ENCODE assay signal across 20 cellular contexts in genomic region chr15:82768414-82769081, GRCh38. TPM values are rescaled to one million over a fixed set of nuclear protein-coding genes. Genes with fewer than 3 reads are reported as not detected.
A peak's percentile ranks its signal among the peaks of the same experiment; 100 is the strongest.
DNase-seq lines count a peak whose midpoint lies in the region; ATAC-seq and TF ChIP-seq lines count a peak whose summit lies in the region.
"Had no signal": no experiment of that assay in that cellular context is flagged by ENCODE, and none has a peak within 500 bp of the region (broad histone marks: within the 10 kb centered on the region; RNA-seq: fewer than 3 reads in every experiment).

No MANE protein-coding gene starts in this region.

- no peaks in the 10 kb centered on the region; a peak in 1 of 7 replicates for H3K36me3 Mint-ChIP-seq in H9 (ENCODE audit: insufficient read depth in 1 of 3, low read depth in 3 of 3)

- H2AK5ac ChIP-seq in H9 (ENCODE audit: insufficient read length, low read length), result no peak overlapping the region

- no peak overlapping the region for H3K27ac ChIP-seq in left ventricle myocardium inferior (replicated peaks)
- H3K27ac ChIP-seq in H9 (ENCODE audit: insufficient read length, low read depth, low read length), result no peak overlapping the region
- H3K27ac ChIP-seq: heart right ventricle, neutrophil, skin epidermis had no signal

- ATAC-seq in left ventricle myocardium superior (peak; percentile 18), GM21737 (IDR thresholded peaks at IDR 0.05; ENCODE audit: unreplicated experiment) (no peak)

- H3K4me1 ChIP-seq in left ventricle myocardium inferior (peaks cover 21% of the 10 kb centered on the region), H9 (ENCODE audit: insufficient read depth, low read length) (no peaks in the 10 kb centered on the region)
- H3K4me1 ChIP-seq: heart right ventricle had no signal

- H2BK5ac ChIP-seq in H9 (ENCODE audit: insufficient read length, low read length), result no peak overlapping the region

- H3K23ac ChIP-seq in H9 (ENCODE audit: insufficient read length, low read depth, low read length), result no peak overlapping the region

- no peak overlapping the region for H3K14ac ChIP-seq in H9 (ENCODE audit: insufficient read depth, low read length)

- no peak overlapping the region for H3K4me3 ChIP-seq in left ventricle myocardium inferior
- H3K4me3 ChIP-seq: heart right ventricle, skin epidermis had no signal

- intact Hi-C loops in left ventricle myocardium superior (cut with micrococcal nuclease), result no loop called here
- intact Hi-C loops in left ventricle myocardium inferior (cut with micrococcal nuclease), result no loop called here

- no peaks in the 10 kb centered on the region for H4K20me1 ChIP-seq in H9 (ENCODE audit: control insufficient read depth, insufficient read depth, insufficient read length)

- no peak for TF ChIP-seq CTCF in left ventricle myocardium inferior (IDR thresholded peaks at IDR 0.05; ENCODE audit: borderline replicate concordance)
- TF ChIP-seq CTCF in H9 (conservative IDR thresholded peaks at IDR 0.05), result no peak
- no peak for TF ChIP-seq CTCF in GM13976 (IDR thresholded peaks at IDR 0.05; ENCODE audit: borderline replicate concordance, control extremely low read depth, extremely low read depth, insufficient read depth, missing control alignments)

- H3K27me3 ChIP-seq in left ventricle myocardium inferior (ENCODE audit: low read depth), result no peaks in the 10 kb centered on the region
- no peaks in the 10 kb centered on the region for H3K27me3 ChIP-seq in H9 (ENCODE audit: insufficient read depth, low read length)
- H3K27me3 ChIP-seq: heart right ventricle, neutrophil had no signal

- no peaks in the 10 kb centered on the region for H3K23me2 ChIP-seq in H9 (ENCODE audit: insufficient read length, low read depth, low read length, poor library complexity, severe bottlenecking)

- H3K9me3 Mint-ChIP-seq in H9, result no peaks in the 10 kb centered on the region
- H3K9me3 Mint-ChIP-seq: activated CD4-positive, alpha-beta memory T cell treated with anti-CD3 and anti-CD28 coated beads, Interleukin-2, amount 10 ng/mL, durations not matched to agents 7 days and 5 days; endodermal cell had no signal

- H3K56ac ChIP-seq in H9 (ENCODE audit: insufficient read length, low read depth, low read length), result no peak overlapping the region

- H4K8ac ChIP-seq in H9 (replicated peaks; ENCODE audit: insufficient read length, low read depth, low read length), result no peak overlapping the region

- DNase-seq in left ventricle myocardium superior, result no peak
- DNase-seq in left ventricle myocardium inferior, result no peak
- peak; percentile 20 for DNase-seq in SW480 (ENCODE audit: low spot score)
- DNase-seq in glomerular visceral epithelial cell (ENCODE audit: extremely low spot score), result peak; percentile 23
- DNase-seq in stimulated activated CD4-positive, alpha-beta T cell treated with anti-CD3 and anti-CD28 coated beads, Interleukin-15, amount 100 ng/mL, for 24 hours, result no peak
- DNase-seq in H9, result no peak
- DNase-seq in GM13976 (ENCODE audit: low spot score), result no peak
- DNase-seq: activated CD4-positive, alpha-beta memory T cell treated with anti-CD3 and anti-CD28 coated beads, Interleukin-2, amount 10 ng/mL, durations not matched to agents 7 days and 5 days; activated T-cell treated with anti-CD3 and anti-CD28 coated beads, Interleukin-2, amount 50 U/mL, for 48 hours; endodermal cell; heart right ventricle; KG1; kidney; NCI-H1105 treated with DMSO at 0.1 percent for 48 hours; NCI-H226; stimulated activated naive CD4-positive, alpha-beta T cell; trophoblast cell had no signal

- H2AFZ ChIP-seq in H9 (ENCODE audit: low read length), result no peak overlapping the region

- no peaks in the 10 kb centered on the region; the same call in 1 of the 2 replicates for H3K27me3 Mint-ChIP-seq in H9 (ENCODE audit: low read depth)
- H3K27me3 Mint-ChIP-seq: activated CD4-positive, alpha-beta memory T cell treated with anti-CD3 and anti-CD28 coated beads, Interleukin-2, amount 10 ng/mL, durations not matched to agents 7 days and 5 days had no signal

- in situ Hi-C loops in GM13976 (cut with MboI; ENCODE audit: low sequenced_read_pairs, unreplicated experiment), result no loop called here

- no peak overlapping the region for H3K4me3 Mint-ChIP-seq in H9
- H3K4me3 Mint-ChIP-seq: activated CD4-positive, alpha-beta memory T cell treated with anti-CD3 and anti-CD28 coated beads, Interleukin-2, amount 10 ng/mL, durations not matched to agents 7 days and 5 days; endodermal cell had no signal

- H3T11ph ChIP-seq in H9 (ENCODE audit: low read length), result no peak overlapping the region

- no peak overlapping the region for H4K5ac ChIP-seq in H9 (ENCODE audit: insufficient read length, low read depth, low read length)

- no peak overlapping the region for H3K9ac ChIP-seq in H9 (ENCODE audit: extremely low read depth, insufficient read length, low read length)

- H3K18ac ChIP-seq in H9 (ENCODE audit: insufficient read length, low read depth, low read length), result no peak overlapping the region

- H2BK15ac ChIP-seq in H9 (ENCODE audit: low read depth, low read length), result no peak overlapping the region

- H3K4me1 Mint-ChIP-seq in H9, result peaks cover 4% of the 10 kb centered on the region in 2 experiments; a peak in 2 of 4 replicates
- H3K4me1 Mint-ChIP-seq: endodermal cell had no signal

- H3K27ac Mint-ChIP-seq in H9, result peak overlapping the region in 1 of 3 experiments; percentile 19; a peak in 1 of 7 replicates
- H3K27ac Mint-ChIP-seq: activated CD4-positive, alpha-beta memory T cell treated with anti-CD3 and anti-CD28 coated beads, Interleukin-2, amount 10 ng/mL, durations not matched to agents 7 days and 5 days; endodermal cell had no signal

- H3K9me3 ChIP-seq in left ventricle myocardium inferior (replicated peaks), result no peaks in the 10 kb centered on the region
- no peaks in the 10 kb centered on the region for H3K9me3 ChIP-seq in H9 (ENCODE audit: control insufficient read depth, low read depth, low read length)
- H3K9me3 ChIP-seq: heart right ventricle, neutrophil had no signal

- WGBS in H9 (ENCODE audit: extremely low coverage, insufficient read length, low lambda C conversion rate), result no CpG with 5 or more reads among the region's 4 CpGs

- H2BK20ac ChIP-seq in H9 (ENCODE audit: low read depth, low read length, poor library complexity, severe bottlenecking), result no peak overlapping the region

- H4K91ac ChIP-seq in H9 (ENCODE audit: insufficient read length, low read depth, low read length), result no peak overlapping the region

- H3K4me2 ChIP-seq in H9 (ENCODE audit: insufficient read depth, insufficient read length, low read length), result no peak overlapping the region

- H3K36me3 ChIP-seq in left ventricle myocardium inferior, result peaks cover 63% of the 10 kb centered on the region

- no peak overlapping the region for H3K4ac ChIP-seq in H9 (ENCODE audit: low read depth, low read length)

- no peak overlapping the region for H2BK120ac ChIP-seq in H9 (ENCODE audit: low read depth, low read length, poor library complexity, severe bottlenecking)

- H3K79me1 ChIP-seq in H9 (ENCODE audit: insufficient read depth, low read depth, low read length, poor library complexity, severe bottlenecking), result no peaks in the 10 kb centered on the region

- no peaks in the 10 kb centered on the region for H3K79me2 ChIP-seq in H9 (ENCODE audit: insufficient read depth, low read length)

- no peak overlapping the region for H2BK12ac ChIP-seq in H9 (ENCODE audit: insufficient read length, low read depth, low read length)

RNA-seq across cellular contexts. Expression of gene FSD2, which starts 37.3 kb away (rescaled TPM):
- total RNA-seq in left ventricle myocardium superior (150 TPM), left ventricle myocardium inferior (108 TPM), H9 (2021) (not detected in 2 replicates)
- total RNA-seq: activated CD4-positive, alpha-beta memory T cell treated with anti-CD3 and anti-CD28 coated beads, Interleukin-2, amount 10 ng/mL, durations not matched to agents 7 days and 5 days; endodermal cell; kidney had no signal

RNA-seq across cellular contexts. Expression of gene WHAMM, which starts 40.9 kb away (rescaled TPM):
- 6.4 TPM for total RNA-seq in left ventricle myocardium superior
- 5.4 TPM for total RNA-seq in left ventricle myocardium inferior
- total RNA-seq in H9 (2021), result 3.0 and 3.7 TPM in 2 replicates

RNA-seq across cellular contexts. Expression of gene AP3B2, which starts 58.9 kb away (rescaled TPM):
- total RNA-seq in left ventricle myocardium superior, result 0.84 TPM
- total RNA-seq in left ventricle myocardium inferior, result 0.80 TPM
- 9.8 and 10.6 TPM in 2 replicates for total RNA-seq in H9 (2021)
- total RNA-seq: activated CD4-positive, alpha-beta memory T cell treated with anti-CD3 and anti-CD28 coated beads, Interleukin-2, amount 10 ng/mL, durations not matched to agents 7 days and 5 days had no signal

Comparison
In these comparisons a context has a peak if more than half of its experiments do, and no peak if none do; other contexts are left out.
1. DNase-seq: peak in SW480 (single experiment) and glomerular visceral epithelial cell (single experiment); none in left ventricle myocardium superior (single experiment), left ventricle myocardium inferior (single experiment), stimulated activated CD4-positive, alpha-beta T cell treated with anti-CD3 and anti-CD28 coated beads, Interleukin-15, amount 100 ng/mL, for 24 hours (single experiment), H9 (single experiment) and GM13976 (single experiment).
2. RNA of gene FSD2, which starts 37.3 kb away (total RNA-seq): 150 TPM in left ventricle myocardium superior (single experiment) and 108 TPM in left ventricle myocardium inferior (single experiment); not detected in H9; every median in the first group is over 100 times any median in the second.